9 cellular contexts compared by ENCODE assay signal in the genomic region with DNA sequence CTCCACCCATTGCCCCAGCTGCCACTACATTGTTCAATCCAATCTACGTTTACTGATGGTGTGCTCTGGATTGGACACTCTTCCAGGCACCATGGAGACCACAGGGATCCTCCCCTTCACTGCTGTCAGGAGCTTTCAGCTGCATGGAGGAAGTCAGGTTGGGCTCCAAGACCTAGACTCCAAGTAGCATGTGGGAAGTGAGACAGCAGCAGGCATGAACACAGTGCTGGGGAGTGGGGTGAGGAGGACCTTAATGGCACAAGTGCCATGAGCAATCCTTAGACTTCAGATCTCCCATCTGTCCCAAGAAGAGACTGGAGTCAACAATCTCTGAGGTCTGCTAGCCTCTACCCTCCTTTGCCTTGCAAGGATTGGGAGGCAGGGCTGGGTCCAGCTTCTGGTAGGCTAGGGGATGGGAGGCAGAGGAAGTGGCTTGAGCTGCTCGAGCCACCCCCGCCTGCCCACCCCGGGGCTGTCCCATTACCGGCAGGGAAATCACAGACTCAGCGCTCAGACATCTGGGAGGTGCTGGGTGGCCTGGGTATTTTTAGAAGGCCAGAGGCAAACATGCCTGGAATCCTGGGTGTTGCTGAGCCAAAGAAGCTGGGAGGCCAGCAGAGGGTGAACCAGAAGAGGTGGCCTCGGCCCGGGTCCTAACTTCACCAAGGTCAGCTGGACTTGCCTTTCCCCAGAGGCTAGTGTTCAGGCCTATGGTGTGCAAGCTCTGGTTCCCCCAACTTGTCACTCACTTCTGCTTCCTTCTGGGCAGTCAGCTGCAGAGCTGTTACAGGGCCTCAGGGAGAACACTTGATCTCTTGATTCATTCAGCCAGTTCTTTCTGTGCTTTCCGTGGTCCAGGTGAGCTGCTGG. TPM values are rescaled to one million over a fixed set of nuclear protein-coding genes. Genes with fewer than 3 reads are reported as not detected.
A peak's percentile ranks its signal among the peaks of the same experiment; 100 is the strongest.
DNase-seq lines count a peak whose midpoint lies in the region; ATAC-seq and TF ChIP-seq lines count a peak whose summit lies in the region.
"Had no signal": no experiment of that assay in that cellular context is flagged by ENCODE, and none has a peak within 500 bp of the region (broad histone marks: within the 10 kb centered on the region; RNA-seq: fewer than 3 reads in every experiment).

No MANE protein-coding gene starts in this region.

- H3K9me3 ChIP-seq in mucosa of rectum (ENCODE audit: control insufficient read depth in 2 of 2, low read length in 2 of 2) (no peaks in the 10 kb centered on the region), prostate gland (no peaks in the 10 kb centered on the region)

- intact Hi-C loops in prostate gland (cut with DNase I): no loop called here

- H3K4me3 ChIP-seq in mucosa of rectum (ENCODE audit: low read length in 2 of 2) (no peak overlapping the region), prostate gland (no peak overlapping the region)

- H3K9ac ChIP-seq in mucosa of rectum (ENCODE audit: low read depth in 1 of 2, low read length in 2 of 2): no peak overlapping the region

- no peak for TF ChIP-seq CTCF in prostate gland (IDR thresholded peaks at IDR 0.05)

- WGBS in prostate gland: 68% methylated on average over 9 of the region's 9 CpGs

- peaks cover 11 to 29% of the 10 kb centered on the region in 2 donors for H3K4me1 ChIP-seq in mucosa of rectum (ENCODE audit: control insufficient read depth in 2 of 2, insufficient read depth in 2 of 2, low read length in 2 of 2)
- no peaks in the 10 kb centered on the region for H3K4me1 ChIP-seq in prostate gland (replicated peaks)

- H3K27me3 ChIP-seq in mucosa of rectum (ENCODE audit: control insufficient read depth in 2 of 2, insufficient read depth in 2 of 2, low read length in 2 of 2) (no peaks in the 10 kb centered on the region), prostate gland (replicated peaks; ENCODE audit: insufficient read depth) (no peaks in the 10 kb centered on the region)

- H3K36me3 ChIP-seq in mucosa of rectum (ENCODE audit: control insufficient read depth in 2 of 2, insufficient read depth in 2 of 2, low read length in 2 of 2) (no peaks in the 10 kb centered on the region), prostate gland (no peaks in the 10 kb centered on the region)

- ATAC-seq in HG03196 (IDR thresholded peaks at IDR 0.05; ENCODE audit: unreplicated experiment) (peak; percentile 32), HG03571 (IDR thresholded peaks at IDR 0.05; ENCODE audit: unreplicated experiment) (no peak)

- no peak for TF ChIP-seq POLR2A in prostate gland (IDR thresholded peaks at IDR 0.05)

- DNase-seq in activated CD4-positive, CD25-positive, alpha-beta regulatory T cell treated with anti-CD3 and anti-CD28 coated beads, Interleukin-2, amount 50 U/mL, for 72 hours: peak; percentile 40
- no peak for DNase-seq in activated CD4-positive, CD25-positive, alpha-beta regulatory T cell (lab: John Stamatoyannopoulos, UW)
- DNase-seq in astrocyte of the hippocampus (ENCODE audit: low read depth, low spot score) (peak; percentile 52), NCI-H1694 treated with DMSO at 0.1 percent for 48 hours (lab: John Stamatoyannopoulos, UW) (no peak), prostate gland (ENCODE audit: low spot score) (no peak)

- H3K27ac ChIP-seq in mucosa of rectum (ENCODE audit: low read depth in 2 of 2, low read length in 2 of 2): peak overlapping the region; percentile 25 to 59
- H3K27ac ChIP-seq in prostate gland: no peak overlapping the region
- H3K27ac ChIP-seq: C4-2B had no signal

RNA-seq across cellular contexts. Expression of gene FCHSD2, which starts 15.3 kb away (rescaled TPM):
- total RNA-seq in prostate gland: 10 to 100 TPM in 1 of 2 donors, 1 to 10 TPM in 1; 9.9 to 45.3 TPM

Comparison
In these comparisons a context has a peak if more than half of its experiments do, and no peak if none do; other contexts are left out.
1. DNase-seq: peak in activated CD4-positive, CD25-positive, alpha-beta regulatory T cell treated with anti-CD3 and anti-CD28 coated beads, Interleukin-2, amount 50 U/mL, for 72 hours (single experiment) and astrocyte of the hippocampus (single experiment); none in activated CD4-positive, CD25-positive, alpha-beta regulatory T cell (0 of 4), NCI-H1694 treated with DMSO at 0.1 percent for 48 hours (single experiment) and prostate gland (single experiment).
2. H3K27ac ChIP-seq: peak in mucosa of rectum (2 of 2); none in prostate gland (0 of 2).